In the genomic region with DNA sequence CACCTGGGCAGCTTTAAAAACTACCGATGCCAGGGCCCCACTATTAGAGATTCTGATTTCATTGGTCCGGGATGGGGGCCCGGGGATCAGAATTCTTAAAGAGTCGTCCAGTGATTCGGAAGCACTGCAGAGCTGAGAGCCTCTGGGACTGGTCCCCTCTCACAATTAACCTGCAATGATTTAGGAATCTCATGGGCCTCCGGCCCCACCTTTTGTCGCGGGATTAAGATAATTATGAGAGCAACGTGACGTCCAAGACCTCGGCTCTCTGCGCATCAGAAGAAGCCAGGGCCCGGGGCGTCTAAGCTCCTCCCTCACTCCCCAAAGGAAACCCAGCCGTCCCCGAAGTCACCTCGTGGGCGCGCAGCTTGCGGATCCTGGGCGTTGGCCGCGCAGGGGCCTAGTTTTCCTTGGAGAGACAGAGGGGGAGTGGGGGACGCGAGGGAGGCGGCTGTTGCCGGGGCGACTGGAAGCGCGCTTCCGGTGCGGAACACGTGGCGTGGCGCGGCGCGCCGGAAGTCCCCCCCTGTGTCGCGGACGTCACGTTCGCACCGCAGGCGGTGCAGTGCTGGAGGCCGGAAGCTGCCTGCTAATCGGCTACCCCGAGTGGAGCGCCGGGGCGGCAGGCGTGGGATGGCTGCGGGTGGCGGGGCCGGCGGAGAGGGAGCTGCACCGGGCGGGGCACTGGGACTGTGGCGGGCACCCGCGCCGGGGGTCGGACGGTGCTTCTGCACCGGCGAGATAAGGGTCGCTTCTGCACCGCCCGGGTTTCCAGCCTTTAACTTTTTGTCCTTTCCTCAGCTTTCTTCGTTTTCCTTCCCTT, we compare ENCODE assay signal across 1 cellular context.
TF ChIP-seq lines count a peak whose summit lies in the region.

A gene with protein sequence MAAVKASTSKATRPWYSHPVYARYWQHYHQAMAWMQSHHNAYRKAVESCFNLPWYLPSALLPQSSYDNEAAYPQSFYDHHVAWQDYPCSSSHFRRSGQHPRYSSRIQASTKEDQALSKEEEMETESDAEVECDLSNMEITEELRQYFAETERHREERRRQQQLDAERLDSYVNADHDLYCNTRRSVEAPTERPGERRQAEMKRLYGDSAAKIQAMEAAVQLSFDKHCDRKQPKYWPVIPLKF (minus strand): TSS at position 468 of the 823 bp plus-strand sequence. CDS start 8,414 bp downstream, outside the sequence.

TF ChIP-seq in GM12878, 131 proteins besides CTCF, POLR2A, EP300 and RAD21 (continued from another document and continues in another):
- TF ChIP-seq, protein P1, sequence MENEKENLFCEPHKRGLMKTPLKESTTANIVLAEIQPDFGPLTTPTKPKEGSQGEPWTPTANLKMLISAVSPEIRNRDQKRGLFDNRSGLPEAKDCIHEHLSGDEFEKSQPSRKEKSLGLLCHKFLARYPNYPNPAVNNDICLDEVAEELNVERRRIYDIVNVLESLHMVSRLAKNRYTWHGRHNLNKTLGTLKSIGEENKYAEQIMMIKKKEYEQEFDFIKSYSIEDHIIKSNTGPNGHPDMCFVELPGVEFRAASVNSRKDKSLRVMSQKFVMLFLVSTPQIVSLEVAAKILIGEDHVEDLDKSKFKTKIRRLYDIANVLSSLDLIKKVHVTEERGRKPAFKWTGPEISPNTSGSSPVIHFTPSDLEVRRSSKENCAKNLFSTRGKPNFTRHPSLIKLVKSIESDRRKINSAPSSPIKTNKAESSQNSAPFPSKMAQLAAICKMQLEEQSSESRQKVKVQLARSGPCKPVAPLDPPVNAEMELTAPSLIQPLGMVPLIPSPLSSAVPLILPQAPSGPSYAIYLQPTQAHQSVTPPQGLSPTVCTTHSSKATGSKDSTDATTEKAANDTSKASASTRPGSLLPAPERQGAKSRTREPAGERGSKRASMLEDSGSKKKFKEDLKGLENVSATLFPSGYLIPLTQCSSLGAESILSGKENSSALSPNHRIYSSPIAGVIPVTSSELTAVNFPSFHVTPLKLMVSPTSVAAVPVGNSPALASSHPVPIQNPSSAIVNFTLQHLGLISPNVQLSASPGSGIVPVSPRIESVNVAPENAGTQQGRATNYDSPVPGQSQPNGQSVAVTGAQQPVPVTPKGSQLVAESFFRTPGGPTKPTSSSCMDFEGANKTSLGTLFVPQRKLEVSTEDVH (IDR thresholded peaks at IDR 0.05; ENCODE audit: low read depth, partially characterized antibody), result no peak
- TF ChIP-seq ESRRA (IDR thresholded peaks at IDR 0.05; ENCODE audit: low read length) (no peak), RUNX3 (IDR thresholded peaks at IDR 0.05; ENCODE audit: low read length) (peak; percentile 56), CREB1 (IDR thresholded peaks at IDR 0.05; ENCODE audit: low read depth) (peak; percentile 96), ZNF24 (IDR thresholded peaks at IDR 0.05) (no peak), PAX5 (IDR thresholded peaks at IDR 0.05; ENCODE audit: borderline replicate concordance, low read depth, low read length) (0 out of 2 replicates have a peak, but pooled peaks have one; percentile 53), SP1 (IDR thresholded peaks at IDR 0.05; ENCODE audit: low read depth, low read length) (peak; percentile 40), RCOR1 (conservative IDR thresholded peaks at IDR 0.05; ENCODE audit: low read depth, low read length) (0 out of 2 replicates have a peak, but pooled peaks have one; percentile 29), CBFB (IDR thresholded peaks at IDR 0.05; ENCODE audit: low read depth) (no peak), ETV6 (conservative IDR thresholded peaks at IDR 0.05 in 1 of 2, IDR thresholded peaks at IDR 0.05 in 1 of 2; ENCODE audit: borderline replicate concordance in 1 of 2, low read depth in 1 of 2) (no peak), SIN3A (IDR thresholded peaks at IDR 0.05; ENCODE audit: low read depth, low read length) (no peak), RAD51 (IDR thresholded peaks at IDR 0.05) (peak; percentile 4; the same call in 1 of the 2 replicates), MEF2B (IDR thresholded peaks at IDR 0.05; ENCODE audit: partially characterized antibody, poor library complexity, severe bottlenecking) (peak; percentile 49), EZH2 (IDR thresholded peaks at IDR 0.05; ENCODE audit: borderline replicate concordance, control insufficient read depth, low read depth, low read length) (no peak), NR2C2 (IDR thresholded peaks at IDR 0.05; ENCODE audit: borderline replicate concordance, control insufficient read depth, insufficient read length, low read depth) (no peak), CBX3 (IDR thresholded peaks at IDR 0.05; ENCODE audit: borderline replicate concordance, low read depth) (no peak), SMC3 (IDR thresholded peaks at IDR 0.05; ENCODE audit: borderline replicate concordance, low read length) (no peak; the same call in 1 of the 2 replicates), PML (IDR thresholded peaks at IDR 0.05; ENCODE audit: low read length) (0 out of 2 replicates have a peak, but pooled peaks have one; percentile 19), BMI1 (IDR thresholded peaks at IDR 0.05; ENCODE audit: borderline replicate concordance) (peak; percentile 93), NFIC (IDR thresholded peaks at IDR 0.05; ENCODE audit: low read depth, low read length) (no peak), RELA (IDR thresholded peaks at IDR 0.05; ENCODE audit: borderline replicate concordance, partially characterized antibody) (peak; percentile 38), DPF2 (IDR thresholded peaks at IDR 0.05) (peak; percentile 73; the same call in 1 of the 2 replicates), MXI1 (IDR thresholded peaks at IDR 0.05; ENCODE audit: low read depth, low read length) (peak; percentile 98), ZZZ3 (IDR thresholded peaks at IDR 0.05; ENCODE audit: control insufficient read depth, insufficient read length, low read depth) (no peak), NFYA (IDR thresholded peaks at IDR 0.05; ENCODE audit: borderline replicate concordance, low read depth, low read length) (no peak), KLF5 (IDR thresholded peaks at IDR 0.05; ENCODE audit: partially characterized antibody) (no peak), SIX5 (IDR thresholded peaks at IDR 0.05; ENCODE audit: low read depth, low read length, severe bottlenecking) (peak; percentile 17)
- TF ChIP-seq, protein P2, sequence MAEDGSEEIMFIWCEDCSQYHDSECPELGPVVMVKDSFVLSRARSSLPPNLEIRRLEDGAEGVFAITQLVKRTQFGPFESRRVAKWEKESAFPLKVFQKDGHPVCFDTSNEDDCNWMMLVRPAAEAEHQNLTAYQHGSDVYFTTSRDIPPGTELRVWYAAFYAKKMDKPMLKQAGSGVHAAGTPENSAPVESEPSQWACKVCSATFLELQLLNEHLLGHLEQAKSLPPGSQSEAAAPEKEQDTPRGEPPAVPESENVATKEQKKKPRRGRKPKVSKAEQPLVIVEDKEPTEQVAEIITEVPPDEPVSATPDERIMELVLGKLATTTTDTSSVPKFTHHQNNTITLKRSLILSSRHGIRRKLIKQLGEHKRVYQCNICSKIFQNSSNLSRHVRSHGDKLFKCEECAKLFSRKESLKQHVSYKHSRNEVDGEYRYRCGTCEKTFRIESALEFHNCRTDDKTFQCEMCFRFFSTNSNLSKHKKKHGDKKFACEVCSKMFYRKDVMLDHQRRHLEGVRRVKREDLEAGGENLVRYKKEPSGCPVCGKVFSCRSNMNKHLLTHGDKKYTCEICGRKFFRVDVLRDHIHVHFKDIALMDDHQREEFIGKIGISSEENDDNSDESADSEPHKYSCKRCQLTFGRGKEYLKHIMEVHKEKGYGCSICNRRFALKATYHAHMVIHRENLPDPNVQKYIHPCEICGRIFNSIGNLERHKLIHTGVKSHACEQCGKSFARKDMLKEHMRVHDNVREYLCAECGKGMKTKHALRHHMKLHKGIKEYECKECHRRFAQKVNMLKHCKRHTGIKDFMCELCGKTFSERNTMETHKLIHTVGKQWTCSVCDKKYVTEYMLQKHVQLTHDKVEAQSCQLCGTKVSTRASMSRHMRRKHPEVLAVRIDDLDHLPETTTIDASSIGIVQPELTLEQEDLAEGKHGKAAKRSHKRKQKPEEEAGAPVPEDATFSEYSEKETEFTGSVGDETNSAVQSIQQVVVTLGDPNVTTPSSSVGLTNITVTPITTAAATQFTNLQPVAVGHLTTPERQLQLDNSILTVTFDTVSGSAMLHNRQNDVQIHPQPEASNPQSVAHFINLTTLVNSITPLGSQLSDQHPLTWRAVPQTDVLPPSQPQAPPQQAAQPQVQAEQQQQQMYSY (CRISPR knock-in tag; IDR thresholded peaks at IDR 0.05), result no peak
- TF ChIP-seq, protein P3, sequence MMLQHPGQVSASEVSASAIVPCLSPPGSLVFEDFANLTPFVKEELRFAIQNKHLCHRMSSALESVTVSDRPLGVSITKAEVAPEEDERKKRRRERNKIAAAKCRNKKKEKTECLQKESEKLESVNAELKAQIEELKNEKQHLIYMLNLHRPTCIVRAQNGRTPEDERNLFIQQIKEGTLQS (IDR thresholded peaks at IDR 0.05; ENCODE audit: borderline replicate concordance, extremely low read depth, low read depth, low read length), result peak; percentile 57; the same call in 1 of the 2 replicates
- TF ChIP-seq, protein P4, sequence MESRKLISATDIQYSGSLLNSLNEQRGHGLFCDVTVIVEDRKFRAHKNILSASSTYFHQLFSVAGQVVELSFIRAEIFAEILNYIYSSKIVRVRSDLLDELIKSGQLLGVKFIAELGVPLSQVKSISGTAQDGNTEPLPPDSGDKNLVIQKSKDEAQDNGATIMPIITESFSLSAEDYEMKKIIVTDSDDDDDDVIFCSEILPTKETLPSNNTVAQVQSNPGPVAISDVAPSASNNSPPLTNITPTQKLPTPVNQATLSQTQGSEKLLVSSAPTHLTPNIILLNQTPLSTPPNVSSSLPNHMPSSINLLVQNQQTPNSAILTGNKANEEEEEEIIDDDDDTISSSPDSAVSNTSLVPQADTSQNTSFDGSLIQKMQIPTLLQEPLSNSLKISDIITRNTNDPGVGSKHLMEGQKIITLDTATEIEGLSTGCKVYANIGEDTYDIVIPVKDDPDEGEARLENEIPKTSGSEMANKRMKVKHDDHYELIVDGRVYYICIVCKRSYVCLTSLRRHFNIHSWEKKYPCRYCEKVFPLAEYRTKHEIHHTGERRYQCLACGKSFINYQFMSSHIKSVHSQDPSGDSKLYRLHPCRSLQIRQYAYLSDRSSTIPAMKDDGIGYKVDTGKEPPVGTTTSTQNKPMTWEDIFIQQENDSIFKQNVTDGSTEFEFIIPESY (IDR thresholded peaks at IDR 0.05), result no peak
- TF ChIP-seq, protein P5, sequence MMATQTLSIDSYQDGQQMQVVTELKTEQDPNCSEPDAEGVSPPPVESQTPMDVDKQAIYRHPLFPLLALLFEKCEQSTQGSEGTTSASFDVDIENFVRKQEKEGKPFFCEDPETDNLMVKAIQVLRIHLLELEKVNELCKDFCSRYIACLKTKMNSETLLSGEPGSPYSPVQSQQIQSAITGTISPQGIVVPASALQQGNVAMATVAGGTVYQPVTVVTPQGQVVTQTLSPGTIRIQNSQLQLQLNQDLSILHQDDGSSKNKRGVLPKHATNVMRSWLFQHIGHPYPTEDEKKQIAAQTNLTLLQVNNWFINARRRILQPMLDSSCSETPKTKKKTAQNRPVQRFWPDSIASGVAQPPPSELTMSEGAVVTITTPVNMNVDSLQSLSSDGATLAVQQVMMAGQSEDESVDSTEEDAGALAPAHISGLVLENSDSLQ (IDR thresholded peaks at IDR 0.05), result peak; percentile 24; the same call in 1 of the 2 replicates
- TF ChIP-seq, protein P6, sequence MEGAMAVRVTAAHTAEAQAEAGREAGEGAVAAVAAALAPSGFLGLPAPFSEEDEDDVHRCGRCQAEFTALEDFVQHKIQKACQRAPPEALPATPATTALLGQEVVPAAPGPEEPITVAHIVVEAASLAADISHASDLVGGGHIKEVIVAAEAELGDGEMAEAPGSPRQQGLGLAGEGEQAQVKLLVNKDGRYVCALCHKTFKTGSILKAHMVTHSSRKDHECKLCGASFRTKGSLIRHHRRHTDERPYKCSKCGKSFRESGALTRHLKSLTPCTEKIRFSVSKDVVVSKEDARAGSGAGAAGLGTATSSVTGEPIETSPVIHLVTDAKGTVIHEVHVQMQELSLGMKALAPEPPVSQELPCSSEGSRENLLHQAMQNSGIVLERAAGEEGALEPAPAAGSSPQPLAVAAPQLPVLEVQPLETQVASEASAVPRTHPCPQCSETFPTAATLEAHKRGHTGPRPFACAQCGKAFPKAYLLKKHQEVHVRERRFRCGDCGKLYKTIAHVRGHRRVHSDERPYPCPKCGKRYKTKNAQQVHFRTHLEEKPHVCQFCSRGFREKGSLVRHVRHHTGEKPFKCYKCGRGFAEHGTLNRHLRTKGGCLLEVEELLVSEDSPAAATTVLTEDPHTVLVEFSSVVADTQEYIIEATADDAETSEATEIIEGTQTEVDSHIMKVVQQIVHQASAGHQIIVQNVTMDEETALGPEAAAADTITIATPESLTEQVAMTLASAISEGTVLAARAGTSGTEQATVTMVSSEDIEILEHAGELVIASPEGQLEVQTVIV (IDR thresholded peaks at IDR 0.05; ENCODE audit: borderline replicate concordance, partially characterized antibody), result no peak
- TF ChIP-seq, protein P7, sequence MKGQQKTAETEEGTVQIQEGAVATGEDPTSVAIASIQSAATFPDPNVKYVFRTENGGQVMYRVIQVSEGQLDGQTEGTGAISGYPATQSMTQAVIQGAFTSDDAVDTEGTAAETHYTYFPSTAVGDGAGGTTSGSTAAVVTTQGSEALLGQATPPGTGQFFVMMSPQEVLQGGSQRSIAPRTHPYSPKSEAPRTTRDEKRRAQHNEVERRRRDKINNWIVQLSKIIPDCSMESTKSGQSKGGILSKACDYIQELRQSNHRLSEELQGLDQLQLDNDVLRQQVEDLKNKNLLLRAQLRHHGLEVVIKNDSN (IDR thresholded peaks at IDR 0.05; ENCODE audit: borderline replicate concordance, extremely low read length, insufficient read depth, low read depth, low read length), result peak; percentile 83
- TF ChIP-seq, protein P8, sequence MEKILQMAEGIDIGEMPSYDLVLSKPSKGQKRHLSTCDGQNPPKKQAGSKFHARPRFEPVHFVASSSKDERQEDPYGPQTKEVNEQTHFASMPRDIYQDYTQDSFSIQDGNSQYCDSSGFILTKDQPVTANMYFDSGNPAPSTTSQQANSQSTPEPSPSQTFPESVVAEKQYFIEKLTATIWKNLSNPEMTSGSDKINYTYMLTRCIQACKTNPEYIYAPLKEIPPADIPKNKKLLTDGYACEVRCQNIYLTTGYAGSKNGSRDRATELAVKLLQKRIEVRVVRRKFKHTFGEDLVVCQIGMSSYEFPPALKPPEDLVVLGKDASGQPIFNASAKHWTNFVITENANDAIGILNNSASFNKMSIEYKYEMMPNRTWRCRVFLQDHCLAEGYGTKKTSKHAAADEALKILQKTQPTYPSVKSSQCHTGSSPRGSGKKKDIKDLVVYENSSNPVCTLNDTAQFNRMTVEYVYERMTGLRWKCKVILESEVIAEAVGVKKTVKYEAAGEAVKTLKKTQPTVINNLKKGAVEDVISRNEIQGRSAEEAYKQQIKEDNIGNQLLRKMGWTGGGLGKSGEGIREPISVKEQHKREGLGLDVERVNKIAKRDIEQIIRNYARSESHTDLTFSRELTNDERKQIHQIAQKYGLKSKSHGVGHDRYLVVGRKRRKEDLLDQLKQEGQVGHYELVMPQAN (conservative IDR thresholded peaks at IDR 0.05), result peak; percentile 90
- TF ChIP-seq, protein P9, sequence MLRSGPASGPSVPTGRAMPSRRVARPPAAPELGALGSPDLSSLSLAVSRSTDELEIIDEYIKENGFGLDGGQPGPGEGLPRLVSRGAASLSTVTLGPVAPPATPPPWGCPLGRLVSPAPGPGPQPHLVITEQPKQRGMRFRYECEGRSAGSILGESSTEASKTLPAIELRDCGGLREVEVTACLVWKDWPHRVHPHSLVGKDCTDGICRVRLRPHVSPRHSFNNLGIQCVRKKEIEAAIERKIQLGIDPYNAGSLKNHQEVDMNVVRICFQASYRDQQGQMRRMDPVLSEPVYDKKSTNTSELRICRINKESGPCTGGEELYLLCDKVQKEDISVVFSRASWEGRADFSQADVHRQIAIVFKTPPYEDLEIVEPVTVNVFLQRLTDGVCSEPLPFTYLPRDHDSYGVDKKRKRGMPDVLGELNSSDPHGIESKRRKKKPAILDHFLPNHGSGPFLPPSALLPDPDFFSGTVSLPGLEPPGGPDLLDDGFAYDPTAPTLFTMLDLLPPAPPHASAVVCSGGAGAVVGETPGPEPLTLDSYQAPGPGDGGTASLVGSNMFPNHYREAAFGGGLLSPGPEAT (IDR thresholded peaks at IDR 0.05; ENCODE audit: low read depth), result no peak
